17 cellular contexts compared by ENCODE assay signal in genomic region chr16:77987772-77988171, GRCh38. TPM values are rescaled to one million over a fixed set of nuclear protein-coding genes. Genes with fewer than 3 reads are reported as not detected.
"Had no signal": no experiment of that assay in that cellular context is flagged by ENCODE, and none has a peak within 500 bp of the region (broad histone marks: within the 10 kb centered on the region; RNA-seq: fewer than 3 reads in every experiment).

No MANE protein-coding gene starts in this region.

- H3K4me1 ChIP-seq: foreskin keratinocyte, prostate gland, right lobe of liver, upper lobe of left lung had no signal

- H3K9me3 ChIP-seq: esophagus muscularis mucosa, prostate gland, right lobe of liver, upper lobe of left lung had no signal

- ATAC-seq: activated CD4-positive, CD25-positive, alpha-beta regulatory T cell treated with anti-CD3 and anti-CD28 coated beads, Interleukin-2, amount 50 U/mL, for 24 hours; activated naive CD4-positive, alpha-beta T cell treated with anti-CD3 and anti-CD28 coated beads, Interleukin-2, amount 50 U/mL, for 72 hours; foreskin keratinocyte; right lobe of liver; stimulated activated naive B cell treated with anti-CD40 and anti-IgM and Interleukin-4, amounts not matched to agents 10 μg/mL and 1 μg/mL and 100 μg/mL, for 72 hours had no signal

- DNase-seq: activated effector memory CD4-positive, alpha-beta T cell treated with Interleukin-2 at 50 U/mL for 16 hours; amygdala; dorsolateral prefrontal cortex; foreskin keratinocyte; head of caudate nucleus; left cardiac atrium; right lobe of liver; stimulated activated CD4-positive, alpha-beta T cell treated with anti-CD3 and anti-CD28 coated beads, Interleukin-2, amount 100 ng/mL, for 24 hours; stimulated activated naive B cell treated with anti-CD40 and anti-IgM and Interleukin-4, amounts not matched to agents 10 μg/mL and 1 μg/mL and 100 μg/mL, for 72 hours; upper lobe of left lung had no signal

- H3K27ac ChIP-seq: dorsolateral prefrontal cortex, foreskin keratinocyte, prostate gland, right lobe of liver, upper lobe of left lung had no signal

- H3K27me3 ChIP-seq: esophagus muscularis mucosa, foreskin keratinocyte, right lobe of liver, upper lobe of left lung had no signal

- H3K36me3 ChIP-seq: esophagus muscularis mucosa, prostate gland, right lobe of liver, upper lobe of left lung had no signal

- H3K4me3 ChIP-seq: dorsolateral prefrontal cortex, esophagus muscularis mucosa, prostate gland, right lobe of liver, upper lobe of left lung had no signal

RNA-seq across cellular contexts. Expression of gene CLEC3A, which starts 34.6 kb away (rescaled TPM):
- total RNA-seq: activated naive CD4-positive, alpha-beta T cell treated with anti-CD3 and anti-CD28 coated beads, Interleukin-2, amount 50 U/mL, for 72 hours; bronchial epithelial cell; foreskin keratinocyte; left cardiac atrium; omental fat pad; right lobe of liver; T-helper 2 cell treated with Interferon-gamma antibody and Interleukin-4, amounts not matched to agents 100 ng/mL and 5 ng/mL, for 36 hours; upper lobe of left lung had no signal
- polyA plus RNA-seq: foreskin keratinocyte had no signal
